ENCODE assay signal across 19 cellular contexts in genomic region chr21:28294046-28294445, GRCh38.
DNase-seq lines count a peak whose midpoint lies in the region; ATAC-seq, FAIRE-seq and TF ChIP-seq lines count a peak whose summit lies in the region.
"Had no signal": no experiment of that assay in that cellular context is flagged by ENCODE, and none has a peak within 500 bp of the region (broad histone marks: within the 10 kb centered on the region; RNA-seq: fewer than 3 reads in every experiment).

No MANE protein-coding gene starts in this region.

- H3K27me3 ChIP-seq in PC-3 (ENCODE audit: low read length) (no peaks in the 10 kb centered on the region), mesenchymal stem cell (ENCODE audit: control insufficient read depth in 1 of 2, insufficient read depth in 1 of 2, low read length in 2 of 2) (no peaks in the 10 kb centered on the region)

- H3K14ac ChIP-seq in mesenchymal stem cell (ENCODE audit: low read length in 2 of 2): no peak overlapping the region

- no peak overlapping the region for H3K4me3 ChIP-seq in PC-3 (ENCODE audit: low read length)
- no peak overlapping the region for H3K4me3 ChIP-seq in mesenchymal stem cell (ENCODE audit: insufficient read depth in 1 of 2, low read depth in 1 of 2, low read length in 2 of 2)

- no TSS peak for BruUV-seq in PC-3 (replicated peaks; lab: Mats Ljungman, UMichigan)

- no peaks in the 10 kb centered on the region for H3K9me2 ChIP-seq in PC-3 (replicated peaks; ENCODE audit: low read length)

- H3F3A ChIP-seq in PC-3 (ENCODE audit: low read length, unreplicated experiment): no peaks in the 10 kb centered on the region

- H2BK12ac ChIP-seq in mesenchymal stem cell (ENCODE audit: low read length in 2 of 2): no peak overlapping the region

- no peak overlapping the region for H2BK5ac ChIP-seq in mesenchymal stem cell (ENCODE audit: low read depth, low read length, poor library complexity, severe bottlenecking)

- no peak overlapping the region for H2BK120ac ChIP-seq in mesenchymal stem cell (ENCODE audit: low read depth, low read length)

- H4K91ac ChIP-seq in mesenchymal stem cell (ENCODE audit: low read length): no peak overlapping the region

- in situ Hi-C loops in G401 (cut with HindIII; ENCODE audit: low sequenced_read_pairs): no loop called here

- H3K4ac ChIP-seq in mesenchymal stem cell (ENCODE audit: low read depth in 1 of 2, low read length in 2 of 2): no peak overlapping the region

- H3K27ac ChIP-seq in PC-3 (ENCODE audit: low read length) (peak overlapping the region; percentile 27), mesenchymal stem cell (ENCODE audit: low read length, poor library complexity, severe bottlenecking) (no peak overlapping the region)

- no peak overlapping the region for H4K8ac ChIP-seq in mesenchymal stem cell (ENCODE audit: low read length)

- peak; percentile 78 for DNase-seq in ELR (ENCODE audit: low read depth)
- peak; percentile 88 for DNase-seq in PC-3
- DNase-seq in mesenchymal stem cell: peak; percentile 67
- no peak for DNase-seq in HuH-7.5 (ENCODE audit: low spot score)
- DNase-seq in NCI-H187 treated with DMSO at 0.1 percent for 48 hours (lab: John Stamatoyannopoulos, UW): no peak
- DNase-seq in G401 (ENCODE audit: low spot score): no peak
- DNase-seq: activated CD4-positive, alpha-beta T cell treated with anti-CD3 and anti-CD28 coated beads, Interleukin-2, amount 50 U/mL, for 1 hour; Caco-2; MM.1S; naive thymus-derived CD4-positive, alpha-beta T cell; NCI-H1694; NCI-H446; NK-92 treated with Interleukin-12 subunit alpha and Interleukin-12 subunit beta, amount 100 ng/mL, for 24 hours; RPMI8226 had no signal

- peak overlapping the region; percentile 16 for H3K4me2 ChIP-seq in PC-3 (ENCODE audit: low read length)
- no peak overlapping the region for H3K4me2 ChIP-seq in mesenchymal stem cell (ENCODE audit: low read length, poor library complexity, severe bottlenecking)

- H2AFZ ChIP-seq in PC-3 (ENCODE audit: low read length): no peak overlapping the region
- no peak overlapping the region for H2AFZ ChIP-seq in mesenchymal stem cell (ENCODE audit: low read depth, low read length)

- no peaks in the 10 kb centered on the region for H3K79me1 ChIP-seq in mesenchymal stem cell (replicated peaks; ENCODE audit: low read length, poor library complexity, severe bottlenecking)

- H3K36me3 ChIP-seq in PC-3 (ENCODE audit: low read depth, low read length) (no peaks in the 10 kb centered on the region), mesenchymal stem cell (ENCODE audit: control insufficient read depth in 1 of 2, insufficient read depth in 2 of 2, low read depth in 1 of 2, low read length in 2 of 2) (no peaks in the 10 kb centered on the region)

- no peak overlapping the region for H3K18ac ChIP-seq in mesenchymal stem cell (ENCODE audit: low read depth in 1 of 2, low read length in 2 of 2)

- intact Hi-C loops in PC-3 (cut with micrococcal nuclease): loop anchor here (5.0 kb wide), 1 partner anchor 67 kb away; no protein-coding TSS in a partner anchor

- FAIRE-seq in endometrium (lab: Jason Lieb, UNC): peak; percentile 12
- FAIRE-seq: GM12891, keratinocyte had no signal

- no CpG with 5 or more reads among the region's 1 CpG for WGBS in mesenchymal stem cell

- ATAC-seq in PC-3: peak; percentile 79
- ATAC-seq in HG03025 (IDR thresholded peaks at IDR 0.05; ENCODE audit: low FRiP score, unreplicated experiment): no peak
- ATAC-seq: esophagus mucosa; naive thymus-derived CD4-positive, alpha-beta T cell had no signal

- H3K9me3 ChIP-seq in PC-3 (ENCODE audit: low read length) (no peaks in the 10 kb centered on the region), mesenchymal stem cell (ENCODE audit: control insufficient read depth, low read length) (peaks cover 5% of the 10 kb centered on the region)

- POLR2A ChIA-PET in PC-3 (lab: Charles Lee; ENCODE audit: unreplicated experiment): no interaction called here

- peaks cover 38% of the 10 kb centered on the region for H3K4me1 ChIP-seq in PC-3 (ENCODE audit: insufficient read depth, low read length)
- no peaks in the 10 kb centered on the region for H3K4me1 ChIP-seq in mesenchymal stem cell (ENCODE audit: control insufficient read depth, insufficient read depth, low read depth, low read length)
- H3K4me1 ChIP-seq: Caco-2 had no signal

- no peak overlapping the region for H2AK5ac ChIP-seq in mesenchymal stem cell (ENCODE audit: low read length, severe bottlenecking)

- H3K79me2 ChIP-seq in PC-3 (ENCODE audit: low read length): no peaks in the 10 kb centered on the region

- no peak overlapping the region for H3K23ac ChIP-seq in mesenchymal stem cell (ENCODE audit: low read length in 2 of 2)

- no peak overlapping the region for H3K9ac ChIP-seq in PC-3 (ENCODE audit: low read length)
- no peak overlapping the region for H3K9ac ChIP-seq in mesenchymal stem cell (ENCODE audit: low read length)

- no peak for TF ChIP-seq CTCF in PC-3 (conservative IDR thresholded peaks at IDR 0.05; ENCODE audit: low read depth, low read length)

- no peak overlapping the region for H2BK15ac ChIP-seq in mesenchymal stem cell (ENCODE audit: low read depth, poor library complexity, severe bottlenecking)

- H4K20me1 ChIP-seq in PC-3 (ENCODE audit: low read length): no peaks in the 10 kb centered on the region

- CTCF ChIA-PET in PC-3 (lab: Charles Lee): no interaction called here

Comparison
In these comparisons a context has a peak if more than half of its experiments do, and no peak if none do; other contexts are left out.
1. DNase-seq: peak in ELR (single experiment), PC-3 (single experiment) and mesenchymal stem cell (single experiment); none in HuH-7.5 (single experiment), NCI-H187 treated with DMSO at 0.1 percent for 48 hours (single experiment) and G401 (single experiment).